Comparison of ENCODE assay signal across 10 cellular contexts in the genomic region with DNA sequence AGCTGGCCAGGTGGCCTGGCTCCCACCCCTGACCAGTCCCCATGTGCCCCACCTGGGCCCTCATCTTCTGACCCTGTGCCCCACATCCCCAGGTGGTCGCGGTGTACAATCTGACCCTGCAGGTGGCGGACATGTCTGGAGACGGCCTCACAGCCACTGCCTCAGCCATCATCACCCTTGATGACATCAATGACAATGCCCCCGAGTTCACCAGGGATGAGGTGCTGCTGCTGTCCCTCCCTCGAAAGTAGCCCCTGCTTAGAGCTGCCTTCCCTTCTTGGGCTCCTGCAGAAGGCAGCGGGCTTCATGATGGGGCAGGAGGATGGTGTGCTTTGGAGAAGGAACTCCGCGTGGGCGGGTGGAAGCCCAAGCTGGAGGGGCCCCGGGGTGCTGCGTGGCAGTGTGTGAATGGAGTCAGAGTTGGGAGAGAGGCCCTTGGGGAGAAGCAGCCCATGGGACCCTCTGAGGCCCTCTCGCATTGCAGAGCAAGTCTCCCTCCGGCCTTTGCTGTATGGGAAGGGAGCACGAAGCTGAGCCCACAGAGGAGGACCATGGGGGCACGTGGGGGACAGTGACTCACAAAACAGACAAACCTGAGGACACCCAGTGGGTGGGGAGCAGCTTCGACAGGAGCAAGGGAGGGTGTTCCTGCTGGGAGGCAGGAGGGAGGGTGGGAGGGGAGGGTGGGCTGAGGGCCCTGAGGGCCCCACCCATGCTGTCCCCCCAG. TPM values are rescaled to one million over a fixed set of nuclear protein-coding genes. Genes with fewer than 3 reads are reported as not detected.
A peak's percentile ranks its signal among the peaks of the same experiment; 100 is the strongest.
DNase-seq lines count a peak whose midpoint lies in the region; ATAC-seq and TF ChIP-seq lines count a peak whose summit lies in the region.
"Had no signal": no experiment of that assay in that cellular context is flagged by ENCODE, and none has a peak within 500 bp of the region (broad histone marks: within the 10 kb centered on the region; RNA-seq: fewer than 3 reads in every experiment).

No MANE protein-coding gene starts in this region.

- H3K4me1 Mint-ChIP-seq in progenitor cell of endocrine pancreas (ENCODE audit: low read depth) = no peaks in the 10 kb centered on the region

- peaks cover 37% of the 10 kb centered on the region for H3K27me3 Mint-ChIP-seq in progenitor cell of endocrine pancreas

- no peaks in the 10 kb centered on the region for H3K36me3 Mint-ChIP-seq in progenitor cell of endocrine pancreas (ENCODE audit: insufficient read depth)

- no peak for ATAC-seq in GM21423 (IDR thresholded peaks at IDR 0.05; ENCODE audit: unreplicated experiment)

- TF ChIP-seq CTCF in progenitor cell of endocrine pancreas (IDR thresholded peaks at IDR 0.05; ENCODE audit: unreplicated experiment) = no peak
- no peak for TF ChIP-seq CTCF in GM10266 (IDR thresholded peaks at IDR 0.05; ENCODE audit: control insufficient read depth, insufficient read depth, low read depth, missing control alignments)

- no peaks in the 10 kb centered on the region for H3K9me3 Mint-ChIP-seq in progenitor cell of endocrine pancreas (ENCODE audit: low read depth)

- DNase-seq in NOMO-1 (lab: John Stamatoyannopoulos, UW; ENCODE audit: unreplicated experiment in 2 of 2) (peak; percentile 34 to 40), NOMO-1 treated with dmso at 0.1 percent for 144 hours (lab: John Stamatoyannopoulos, UW; ENCODE audit: unreplicated experiment) (no peak), NOMO-1 treated with DMSO at 0.1 percent for 48 hours (lab: John Stamatoyannopoulos, UW; ENCODE audit: unreplicated experiment) (peak; percentile 56), cerebellar cortex (ENCODE audit: low spot score) (peak; percentile 46), progenitor cell of endocrine pancreas (ENCODE audit: low spot score, unreplicated experiment) (peak; percentile 33), GM10266 (ENCODE audit: extremely low spot score) (no peak), NCI-H1694 (lab: John Stamatoyannopoulos, UW) (no peak)
- DNase-seq: mesendoderm had no signal

- no peak overlapping the region for H3K4me3 Mint-ChIP-seq in progenitor cell of endocrine pancreas (ENCODE audit: low read depth)

- peak overlapping the region; percentile 93 for H3K27ac Mint-ChIP-seq in progenitor cell of endocrine pancreas

RNA-seq across cellular contexts. Expression of a gene that starts 12.8 kb away (rescaled TPM):
- total RNA-seq in progenitor cell of endocrine pancreas = 6.9 and 10.3 TPM in 2 replicates

RNA-seq across cellular contexts. Expression of a gene that starts 16.0 kb away (rescaled TPM):
- total RNA-seq in progenitor cell of endocrine pancreas = not detected in 2 replicates
- total RNA-seq: T-helper 1 cell treated with Interleukin-12 subunit alpha and Interleukin-12 subunit beta and Interleukin-4 antibody, amounts not matched to agents 30 ng/mL and 1 ng/mL, for 36 hours had no signal

RNA-seq across cellular contexts. Expression of a gene that starts 30.0 kb away (rescaled TPM):
- total RNA-seq in progenitor cell of endocrine pancreas = 10.5 and 11.2 TPM in 2 replicates

Comparison
In these comparisons a context has a peak if more than half of its experiments do, and no peak if none do; other contexts are left out.
1. DNase-seq: peak in NOMO-1 (2 of 2), NOMO-1 treated with DMSO at 0.1 percent for 48 hours (single experiment), cerebellar cortex (single experiment) and progenitor cell of endocrine pancreas (single experiment); none in NOMO-1 treated with dmso at 0.1 percent for 144 hours (single experiment), GM10266 (single experiment) and NCI-H1694 (single experiment).